In the genomic region with DNA sequence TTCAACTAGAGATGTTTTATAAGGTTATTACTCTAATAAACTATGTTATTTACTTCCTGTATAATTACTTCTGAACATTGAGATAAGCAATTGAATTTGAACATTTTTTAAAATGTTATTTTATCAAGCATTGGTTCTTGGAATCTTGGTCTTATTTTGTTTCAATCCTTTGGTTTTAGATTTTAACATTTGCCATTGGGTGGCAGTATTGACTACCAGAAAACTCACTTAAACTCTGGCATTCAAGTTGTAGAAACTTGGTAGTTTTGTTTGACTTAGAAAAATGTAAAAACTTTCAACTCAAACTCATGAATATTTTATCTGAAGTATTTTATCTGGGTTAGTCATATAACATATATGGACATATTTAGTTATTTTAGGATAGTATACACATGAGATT, we compare ENCODE assay signal across 9 cellular contexts. TPM values are rescaled to one million over a fixed set of nuclear protein-coding genes. Genes with fewer than 3 reads are reported as not detected.
A peak's percentile ranks its signal among the peaks of the same experiment; 100 is the strongest.
DNase-seq lines count a peak whose midpoint lies in the region; ATAC-seq and TF ChIP-seq lines count a peak whose summit lies in the region.
"Had no signal": no experiment of that assay in that cellular context is flagged by ENCODE, and none has a peak within 500 bp of the region (broad histone marks: within the 10 kb centered on the region; RNA-seq: fewer than 3 reads in every experiment).

No MANE protein-coding gene starts in this region.

- TF ChIP-seq EP300 in upper lobe of left lung (IDR thresholded peaks at IDR 0.05): no peak

- H3K4me1 ChIP-seq in left ventricle myocardium inferior: no peaks in the 10 kb centered on the region
- no peaks in the 10 kb centered on the region for H3K4me1 ChIP-seq in uterus
- H3K4me1 ChIP-seq in upper lobe of left lung: no peaks in the 10 kb centered on the region

- TF ChIP-seq POLR2A in uterus (IDR thresholded peaks at IDR 0.05) (no peak), upper lobe of left lung (IDR thresholded peaks at IDR 0.05) (no peak)

- in situ Hi-C loops in SK-MEL-5 (cut with HindIII; ENCODE audit: low pct_unique_long_range_greater_than_20kb, low sequenced_read_pairs): no loop called here

- intact Hi-C loops in left ventricle myocardium inferior (cut with micrococcal nuclease): no loop called here
- intact Hi-C loops in Right ventricle myocardium superior (cut with DNase I): no loop called here
- intact Hi-C loops in uterus (cut with DNase I; ENCODE audit: low total_unique reads): no loop called here

- H3K27ac ChIP-seq in left ventricle myocardium inferior (replicated peaks) (no peak overlapping the region), uterus (no peak overlapping the region), upper lobe of left lung (no peak overlapping the region)

- H3K27me3 ChIP-seq in left ventricle myocardium inferior (ENCODE audit: low read depth) (no peaks in the 10 kb centered on the region), uterus (no peaks in the 10 kb centered on the region), upper lobe of left lung (no peaks in the 10 kb centered on the region)

- H3K36me3 ChIP-seq in left ventricle myocardium inferior (no peaks in the 10 kb centered on the region), uterus (no peaks in the 10 kb centered on the region), upper lobe of left lung (no peaks in the 10 kb centered on the region)

- peak; percentile 40 for TF ChIP-seq CTCF in left ventricle myocardium inferior (IDR thresholded peaks at IDR 0.05; ENCODE audit: borderline replicate concordance)
- peak in 3 of 4 experiments; percentile 20 to 30 (median 28) for TF ChIP-seq CTCF in uterus (IDR thresholded peaks at IDR 0.05)
- no peak for TF ChIP-seq CTCF in upper lobe of left lung (IDR thresholded peaks at IDR 0.05)

- no peak for DNase-seq in left ventricle myocardium inferior
- no peak for DNase-seq in Right ventricle myocardium superior
- peak; percentile 39 for DNase-seq in SK-MEL-5 (ENCODE audit: low read depth, low spot score)
- DNase-seq in glomerular visceral epithelial cell (ENCODE audit: extremely low spot score): peak; percentile 2
- DNase-seq in uterus: no peak
- no peak for DNase-seq in NCI-H2196 (lab: John Stamatoyannopoulos, UW; ENCODE audit: unreplicated experiment)
- DNase-seq in upper lobe of left lung: no peak
- DNase-seq in mesenteric fat pad (ENCODE audit: low spot score): no peak
- DNase-seq: stimulated activated CD4-positive, alpha-beta T cell treated with anti-CD3 and anti-CD28 coated beads, Interleukin-4, amount 100 ng/mL, for 24 hours had no signal

- H3K9me3 ChIP-seq in left ventricle myocardium inferior (replicated peaks) (peaks cover 7% of the 10 kb centered on the region), uterus (no peaks in the 10 kb centered on the region), upper lobe of left lung (no peaks in the 10 kb centered on the region)

- H3K4me3 ChIP-seq in left ventricle myocardium inferior (no peak overlapping the region), uterus (no peak overlapping the region), upper lobe of left lung (no peak overlapping the region)

- ATAC-seq in Right ventricle myocardium superior (ENCODE audit: poor library complexity) (no peak), upper lobe of left lung (ENCODE audit: low FRiP score in 2 of 2) (no peak)

RNA-seq across cellular contexts. Expression of a gene that starts 48.1 kb away (rescaled TPM):
- total RNA-seq in left ventricle myocardium inferior (2.9 TPM), Right ventricle myocardium superior (0.38 TPM), uterus (100 to 1,000 TPM; 137 to 431 (median 202) TPM), upper lobe of left lung (1 to 10 TPM in 1 of 6 donors, under 1 TPM in 5; 0.11 to 1.0 (median 0.39) TPM), mesenteric fat pad (0.74 TPM)
- 41.9 and 43.6 TPM in 2 replicates for total RNA-seq in SK-MEL-5 (2014; rRNA removed; shearing (Covaris generic))
- 16.3 and 26.0 TPM in 2 replicates for polyA plus RNA-seq in SK-MEL-5 (2015; cell fraction: cytosol; rRNA removed)
- polyA plus RNA-seq in SK-MEL-5 (2015; cell fraction: nucleus; rRNA removed): 8.7 and 14.7 TPM in 2 replicates

Comparison
In these comparisons a context has a peak if more than half of its experiments do, and no peak if none do; other contexts are left out.
1. DNase-seq: peak in SK-MEL-5 (single experiment) and glomerular visceral epithelial cell (single experiment); none in left ventricle myocardium inferior (single experiment), Right ventricle myocardium superior (single experiment), uterus (0 of 2), NCI-H2196 (single experiment), upper lobe of left lung (0 of 2) and mesenteric fat pad (single experiment).
2. CTCF ChIP-seq: peak in left ventricle myocardium inferior (single experiment) and uterus (3 of 4); none in upper lobe of left lung (0 of 6).
3. RNA of a gene that starts 48.1 kb away (total RNA-seq): 137 to 431 TPM in uterus and 41.9 to 43.6 TPM in SK-MEL-5; 2.9 TPM in left ventricle myocardium inferior (single experiment), 0.74 TPM in mesenteric fat pad (single experiment), 0.11 to 1.0 TPM in upper lobe of left lung and 0.38 TPM in Right ventricle myocardium superior (single experiment); every median in the first group is over 10 times any median in the second.